In the genomic region with DNA sequence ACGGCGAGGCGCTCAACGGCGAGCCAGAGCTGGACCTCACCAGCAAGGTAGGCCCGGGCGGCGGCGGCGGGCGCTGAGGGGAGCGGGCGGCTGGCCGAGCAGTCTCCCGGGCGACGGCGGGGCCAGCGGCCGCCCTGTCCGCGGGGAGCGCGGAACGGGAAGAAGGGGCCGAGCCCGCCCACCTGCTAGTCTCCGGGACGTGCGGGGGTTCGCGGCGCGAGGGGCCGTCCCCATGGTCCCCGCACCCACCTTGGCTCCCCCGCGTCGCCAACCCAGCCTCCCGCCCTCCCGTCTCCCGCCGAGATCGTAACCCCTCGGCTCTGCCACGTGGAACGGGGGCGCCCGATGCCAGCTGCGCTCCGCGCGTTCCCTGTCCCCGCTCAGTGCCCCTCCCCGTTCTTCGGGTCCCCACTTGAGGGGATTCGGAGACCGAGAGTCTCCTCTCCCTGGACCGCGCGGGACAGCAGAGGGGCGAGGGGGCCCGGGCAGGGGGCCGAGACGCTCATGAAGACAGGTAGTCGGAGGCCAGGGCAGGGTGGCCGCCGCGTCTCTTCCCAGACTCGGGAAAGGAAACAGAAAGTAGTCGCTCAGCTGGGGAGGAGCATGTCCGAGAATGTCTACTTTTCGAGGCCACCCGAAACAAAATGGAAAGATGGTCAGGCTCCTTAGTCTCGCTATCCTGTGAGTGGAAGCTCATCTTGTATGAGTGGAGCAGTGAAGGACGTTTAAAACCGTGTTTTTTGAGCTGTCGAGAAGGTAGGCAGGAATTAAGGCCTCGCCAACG, we compare ENCODE assay signal across 1 cellular context.
TF ChIP-seq lines count a peak whose summit lies in the region.

No MANE protein-coding gene starts in this region.

TF ChIP-seq in WTC11, 78 proteins besides CTCF, POLR2A, EP300 and RAD21 (continued from another document):
- TF ChIP-seq, protein P1, sequence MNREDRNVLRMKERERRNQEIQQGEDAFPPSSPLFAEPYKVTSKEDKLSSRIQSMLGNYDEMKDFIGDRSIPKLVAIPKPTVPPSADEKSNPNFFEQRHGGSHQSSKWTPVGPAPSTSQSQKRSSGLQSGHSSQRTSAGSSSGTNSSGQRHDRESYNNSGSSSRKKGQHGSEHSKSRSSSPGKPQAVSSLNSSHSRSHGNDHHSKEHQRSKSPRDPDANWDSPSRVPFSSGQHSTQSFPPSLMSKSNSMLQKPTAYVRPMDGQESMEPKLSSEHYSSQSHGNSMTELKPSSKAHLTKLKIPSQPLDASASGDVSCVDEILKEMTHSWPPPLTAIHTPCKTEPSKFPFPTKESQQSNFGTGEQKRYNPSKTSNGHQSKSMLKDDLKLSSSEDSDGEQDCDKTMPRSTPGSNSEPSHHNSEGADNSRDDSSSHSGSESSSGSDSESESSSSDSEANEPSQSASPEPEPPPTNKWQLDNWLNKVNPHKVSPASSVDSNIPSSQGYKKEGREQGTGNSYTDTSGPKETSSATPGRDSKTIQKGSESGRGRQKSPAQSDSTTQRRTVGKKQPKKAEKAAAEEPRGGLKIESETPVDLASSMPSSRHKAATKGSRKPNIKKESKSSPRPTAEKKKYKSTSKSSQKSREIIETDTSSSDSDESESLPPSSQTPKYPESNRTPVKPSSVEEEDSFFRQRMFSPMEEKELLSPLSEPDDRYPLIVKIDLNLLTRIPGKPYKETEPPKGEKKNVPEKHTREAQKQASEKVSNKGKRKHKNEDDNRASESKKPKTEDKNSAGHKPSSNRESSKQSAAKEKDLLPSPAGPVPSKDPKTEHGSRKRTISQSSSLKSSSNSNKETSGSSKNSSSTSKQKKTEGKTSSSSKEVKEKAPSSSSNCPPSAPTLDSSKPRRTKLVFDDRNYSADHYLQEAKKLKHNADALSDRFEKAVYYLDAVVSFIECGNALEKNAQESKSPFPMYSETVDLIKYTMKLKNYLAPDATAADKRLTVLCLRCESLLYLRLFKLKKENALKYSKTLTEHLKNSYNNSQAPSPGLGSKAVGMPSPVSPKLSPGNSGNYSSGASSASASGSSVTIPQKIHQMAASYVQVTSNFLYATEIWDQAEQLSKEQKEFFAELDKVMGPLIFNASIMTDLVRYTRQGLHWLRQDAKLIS (CRISPR knock-in tag; IDR thresholded peaks at IDR 0.05; ENCODE audit: borderline replicate concordance) = no peak
- peak; percentile 68; the same call in 1 of the 2 replicates for TF ChIP-seq ZBTB21 (CRISPR knock-in tag; IDR thresholded peaks at IDR 0.05; ENCODE audit: borderline replicate concordance)
